22 cellular contexts compared by ENCODE assay signal in the genomic region with DNA sequence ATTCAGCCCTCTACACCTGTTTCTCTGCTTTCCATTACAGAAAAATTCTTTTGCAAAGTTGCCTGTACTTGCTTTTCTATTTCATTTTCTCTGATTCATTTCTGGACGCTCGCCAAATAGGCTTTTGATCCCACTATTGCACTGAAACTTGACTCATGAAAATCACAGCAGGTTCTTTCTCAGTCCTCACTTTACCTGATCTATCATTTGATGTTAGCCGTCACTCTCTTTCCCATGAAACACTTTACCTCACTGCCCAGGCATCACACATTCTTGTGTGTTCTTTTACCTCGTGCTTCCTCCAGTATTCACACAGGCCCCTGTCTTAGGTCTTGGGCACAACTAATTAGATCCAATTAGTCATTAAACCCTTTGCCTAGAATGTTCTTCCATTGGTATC.
"Had no signal": no experiment of that assay in that cellular context is flagged by ENCODE, and none has a peak within 500 bp of the region (broad histone marks: within the 10 kb centered on the region; RNA-seq: fewer than 3 reads in every experiment).

No MANE protein-coding gene starts in this region.

- H3K4me1 ChIP-seq: esophagus muscularis mucosa, gastrocnemius medialis, heart right ventricle, left ventricle myocardium inferior, neural progenitor cell, parathyroid adenoma, stomach, thyroid gland had no signal

- H2AFZ ChIP-seq: neural progenitor cell, parathyroid adenoma had no signal

- H3K9me3 Mint-ChIP-seq: activated naive CD4-positive, alpha-beta T cell treated with anti-CD3 and anti-CD28 coated beads, Interleukin-2, amount 50 U/mL, for 72 hours; brain; endodermal cell; neural progenitor cell; T-helper 2 cell treated with Interferon-gamma antibody and Interleukin-4, amounts not matched to agents 5 μg/mL and 100 μg/mL, for 36 hours had no signal

- DNase-seq: activated CD4-positive, alpha-beta T cell treated with anti-CD3 and anti-CD28 coated beads, Interleukin-2, amount 50 U/mL, for 4 hours; activated effector memory CD4-positive, alpha-beta T cell treated with Interleukin-2 at 50 U/mL for 16 hours; activated T-cell treated with anti-CD3 and anti-CD28 coated beads, Interleukin-2, amount 50 U/mL, for 1 hour; amniotic stem cell; cerebellar nuclear complex; dermis blood vessel endothelial cell; endodermal cell; gastrocnemius medialis; heart right ventricle; islet precursor cell; left ventricle myocardium inferior; mesenchymal stem cell; retina; stomach; thyroid gland had no signal

- H3K79me2 ChIP-seq: parathyroid adenoma had no signal

- H3K36me3 Mint-ChIP-seq: activated naive CD4-positive, alpha-beta T cell treated with anti-CD3 and anti-CD28 coated beads, Interleukin-2, amount 50 U/mL, for 72 hours; brain; neural progenitor cell had no signal

- H3K4me2 ChIP-seq: neural progenitor cell had no signal

- H3K4me3 ChIP-seq: esophagus muscularis mucosa, gastrocnemius medialis, heart right ventricle, left ventricle myocardium inferior, neural progenitor cell, skin epidermis, stomach, thyroid gland had no signal

- H3K9ac ChIP-seq: neural progenitor cell, parathyroid adenoma had no signal

- H3K27ac ChIP-seq: esophagus muscularis mucosa, gastrocnemius medialis, heart right ventricle, left ventricle myocardium inferior, neural progenitor cell, parathyroid adenoma, skin epidermis, stomach, thyroid gland had no signal

- H3K27me3 ChIP-seq: esophagus muscularis mucosa, gastrocnemius medialis, neural progenitor cell, stomach, thyroid gland had no signal

- H3K27ac Mint-ChIP-seq: activated naive CD4-positive, alpha-beta T cell treated with anti-CD3 and anti-CD28 coated beads, Interleukin-2, amount 50 U/mL, for 72 hours; brain; endodermal cell; neural progenitor cell; T-helper 2 cell treated with Interferon-gamma antibody and Interleukin-4, amounts not matched to agents 5 μg/mL and 100 μg/mL, for 36 hours had no signal

- H3K4me1 Mint-ChIP-seq: brain, endodermal cell, neural progenitor cell had no signal

- ATAC-seq: activated naive CD4-positive, alpha-beta T cell treated with anti-CD3 and anti-CD28 coated beads, Interleukin-2, amount 50 U/mL, for 72 hours; gastrocnemius medialis; heart right ventricle had no signal

- H3K4me3 Mint-ChIP-seq: brain; endodermal cell; neural progenitor cell; T-helper 2 cell treated with Interferon-gamma antibody and Interleukin-4, amounts not matched to agents 5 μg/mL and 100 μg/mL, for 36 hours had no signal

- H3K36me3 ChIP-seq: esophagus muscularis mucosa, gastrocnemius medialis, heart right ventricle, left ventricle myocardium inferior, neural progenitor cell, stomach, thyroid gland had no signal

- H3K9me3 ChIP-seq: esophagus muscularis mucosa, gastrocnemius medialis, heart right ventricle, left ventricle myocardium inferior, stomach, thyroid gland had no signal
